Comparison of ENCODE assay signal across 7 cellular contexts in genomic region chr3:104445277-104445919, GRCh38.
DNase-seq lines count a peak whose midpoint lies in the region; ATAC-seq, FAIRE-seq and TF ChIP-seq lines count a peak whose summit lies in the region.
"Not testable (repeated sequence)": the region's sequence is repeated elsewhere in the genome, so short reads cannot be mapped to it uniquely, and the experiment has no call there.

No MANE protein-coding gene starts in this region.

- not testable (repeated sequence) for H3K9me3 ChIP-seq in A549; PC-3 (ENCODE audit: low read length); mammary epithelial cell (replicated peaks; ENCODE audit: insufficient read depth, low read length)
- peaks cover 21% of the 10 kb centered on the region for H3K9me3 ChIP-seq in HUES6 (ENCODE audit: control insufficient read depth, insufficient read depth, low read depth, low read length)

- FAIRE-seq in A549 (lab: Jason Lieb, UNC) = not testable (repeated sequence)

- CTCF ChIA-PET in A549 (lab: Yijun Ruan, JAX); PC-3 (lab: Charles Lee); mammary epithelial cell (lab: Charles Lee; ENCODE audit: low non-redundant PET): not testable (repeated sequence)

- peak overlapping the region; percentile 99 for H3K9ac ChIP-seq in HUES6 (ENCODE audit: low read length)
- peak overlapping the region; percentile 98 for H3K9ac ChIP-seq in PC-3 (ENCODE audit: low read length)
- not testable (repeated sequence) for H3K9ac ChIP-seq in mammary epithelial cell (ENCODE audit: insufficient read depth, low read length)

- ATAC-seq in A549, foreskin keratinocyte: not testable (repeated sequence)
- peak; percentile 53 for ATAC-seq in PC-3

- DNase-seq in A549 (ENCODE audit: low read depth in 1 of 2, low spot score in 1 of 2) (peak in 1 of 2 experiments; percentile 57), PC-3 (peak; percentile 82), foreskin keratinocyte (peak in 1 of 2 donors; percentile 19)
- not testable (repeated sequence) for DNase-seq in H7; mammary epithelial cell; type B pancreatic cell (ENCODE audit: extremely low spot score, unreplicated experiment)

- not testable (repeated sequence) for TF ChIP-seq CTCF in A549 (IDR thresholded peaks at IDR 0.05); PC-3 (conservative IDR thresholded peaks at IDR 0.05; ENCODE audit: low read depth, low read length); mammary epithelial cell (conservative IDR thresholded peaks at IDR 0.05 in 1 of 2, IDR thresholded peaks at IDR 0.05 in 1 of 2; ENCODE audit: extremely low read depth in 1 of 2, insufficient read depth in 1 of 2, low read depth in 1 of 2, low read length in 2 of 2); foreskin keratinocyte (conservative IDR thresholded peaks at IDR 0.05); type B pancreatic cell (conservative IDR thresholded peaks at IDR 0.05)

- not testable (repeated sequence) for H3K9me2 ChIP-seq in PC-3 (replicated peaks; ENCODE audit: low read length)

- not testable (repeated sequence) for H4K20me1 ChIP-seq in PC-3 (ENCODE audit: low read length); mammary epithelial cell (ENCODE audit: insufficient read depth, low read length)

- 43% methylated on average over 8 of the region's 8 CpGs for WGBS in A549 (ENCODE audit: missing lambda C conversion rate)
- WGBS in mammary epithelial cell (ENCODE audit: low coverage, missing lambda C conversion rate) = 73% methylated on average over 5 of the region's 8 CpGs

- not testable (repeated sequence) for H3K4me1 ChIP-seq in A549; HUES6 (ENCODE audit: control insufficient read depth, insufficient read depth, low read length); mammary epithelial cell (ENCODE audit: insufficient read depth, low read length); foreskin keratinocyte
- H3K4me1 ChIP-seq in PC-3 (ENCODE audit: insufficient read depth, low read length) = peaks cover 24% of the 10 kb centered on the region

- dilution Hi-C loops in mammary epithelial cell (cut with HindIII; ENCODE audit: low sequenced_read_pairs) = not testable (repeated sequence)

- H3K9me3 Mint-ChIP-seq in type B pancreatic cell = not testable (repeated sequence)

- TF ChIP-seq POLR2A in A549 (IDR thresholded peaks at IDR 0.05; ENCODE audit: low read length) = not testable (repeated sequence)

- not testable (repeated sequence) for H2AFZ ChIP-seq in PC-3 (ENCODE audit: low read length); mammary epithelial cell (ENCODE audit: low read depth, low read length)

- BruUV-seq in PC-3 (replicated peaks; lab: Mats Ljungman, UMichigan); mammary epithelial cell (replicated peaks; lab: Mats Ljungman, UMichigan): not testable (repeated sequence)

- not testable (repeated sequence) for H3K4me1 Mint-ChIP-seq in type B pancreatic cell (ENCODE audit: unreplicated experiment)

- TF ChIP-seq EP300 in A549 (IDR thresholded peaks at IDR 0.05) = not testable (repeated sequence)

- H3F3A ChIP-seq in PC-3 (ENCODE audit: low read length, unreplicated experiment) = not testable (repeated sequence)

- POLR2A ChIA-PET in A549 (lab: Yijun Ruan, JAX) = not testable (repeated sequence)
- POLR2A ChIA-PET in PC-3 (lab: Charles Lee; ENCODE audit: unreplicated experiment) = interaction anchor here (0.7 to 1.1 kb wide), 2 partner anchors 15 to 31 kb away, joined by 3 to 7 read pairs; no protein-coding TSS in a partner anchor

- intact Hi-C loops in PC-3 (cut with micrococcal nuclease) = loop anchor here (1.0 kb wide), 1 partner anchor 921 kb away; the partner anchor contains the start of gene ALCAM
- intact Hi-C loops in mammary epithelial cell (cut with micrococcal nuclease) = not testable (repeated sequence)

- not testable (repeated sequence) for H3K27me3 ChIP-seq in H7 (ENCODE audit: control insufficient read depth, insufficient read depth, low read length); HUES6 (ENCODE audit: control insufficient read depth, insufficient read depth, low read length); PC-3 (ENCODE audit: low read length); mammary epithelial cell (ENCODE audit: insufficient read depth, low read length); foreskin keratinocyte

- in situ Hi-C loops in mammary epithelial cell (cut with MboI; ENCODE audit: low sequenced_read_pairs in 2 of 2) = not testable (repeated sequence)

- H3K36me3 Mint-ChIP-seq in type B pancreatic cell = not testable (repeated sequence)

- H3K4me3 Mint-ChIP-seq in type B pancreatic cell = not testable (repeated sequence)

- H3K27ac ChIP-seq in A549 = peak overlapping the region; percentile 72 to 88
- peak overlapping the region; percentile 87; the same call in 1 of the 2 replicates for H3K27ac ChIP-seq in HUES6 (ENCODE audit: low read depth, low read length)
- peak overlapping the region; percentile 93 for H3K27ac ChIP-seq in PC-3 (ENCODE audit: low read length)
- H3K27ac ChIP-seq in mammary epithelial cell (ENCODE audit: insufficient read depth, low read depth, low read length) = peak overlapping the region; percentile 40
- H3K27ac ChIP-seq in foreskin keratinocyte = peak overlapping the region; percentile 94

- H3K4me3 ChIP-seq in A549 = peak overlapping the region; percentile 50
- H3K4me3 ChIP-seq in H7 (ENCODE audit: insufficient read depth, low read depth, low read length) = peak overlapping the region; percentile 42; the same call in 1 of the 2 replicates
- H3K4me3 ChIP-seq in HUES6 (ENCODE audit: low read depth, low read length) = peak overlapping the region; percentile 71
- H3K4me3 ChIP-seq in PC-3 (ENCODE audit: low read length) = peak overlapping the region; percentile 80
- not testable (repeated sequence) for H3K4me3 ChIP-seq in mammary epithelial cell (replicated peaks in 1 of 3; ENCODE audit: insufficient read depth in 1 of 3, low read depth in 2 of 3, low read length in 3 of 3)

- not testable (repeated sequence) for TF ChIP-seq RAD21 in A549 (conservative IDR thresholded peaks at IDR 0.05 in 1 of 2, IDR thresholded peaks at IDR 0.05 in 1 of 2)

- not testable (repeated sequence) for H3K36me3 ChIP-seq in H7 (replicated peaks; ENCODE audit: control insufficient read depth, insufficient read depth, low read length); mammary epithelial cell (ENCODE audit: insufficient read depth, low read length)
- H3K36me3 ChIP-seq in HUES6 (ENCODE audit: control insufficient read depth, insufficient read depth, low read length) = peaks cover 27% of the 10 kb centered on the region; the same call in 1 of the 2 replicates
- peaks cover 12% of the 10 kb centered on the region for H3K36me3 ChIP-seq in PC-3 (ENCODE audit: low read depth, low read length)

- H3K27ac Mint-ChIP-seq in type B pancreatic cell = peak overlapping the region; percentile 16

- peak overlapping the region; percentile 35 for H3K4me2 ChIP-seq in A549
- H3K4me2 ChIP-seq in PC-3 (ENCODE audit: low read length) = peak overlapping the region; percentile 84
- H3K4me2 ChIP-seq in mammary epithelial cell (ENCODE audit: insufficient read depth, low read depth, low read length) = not testable (repeated sequence)

- H3K79me2 ChIP-seq in PC-3 (ENCODE audit: low read length) = peaks cover 80% of the 10 kb centered on the region
- H3K79me2 ChIP-seq in mammary epithelial cell (ENCODE audit: insufficient read depth, low read length) = not testable (repeated sequence)

- not testable (repeated sequence) for H3K27me3 Mint-ChIP-seq in type B pancreatic cell

Comparison
In these comparisons a context has a peak if more than half of its experiments do, and no peak if none do; other contexts are left out.
1. H3K27ac ChIP-seq: peak in every context shown above with its lines; median percentile 94 in foreskin keratinocyte; 93 in PC-3; 87 in HUES6; 80 in A549; 40 in mammary epithelial cell.